ENCODE assay signal across 19 cellular contexts in genomic region chr2:102703305-102703704, GRCh38. TPM values are rescaled to one million over a fixed set of nuclear protein-coding genes. Genes with fewer than 3 reads are reported as not detected.
DNase-seq lines count a peak whose midpoint lies in the region; ATAC-seq and TF ChIP-seq lines count a peak whose summit lies in the region.
"Had no signal": no experiment of that assay in that cellular context is flagged by ENCODE, and none has a peak within 500 bp of the region (broad histone marks: within the 10 kb centered on the region; RNA-seq: fewer than 3 reads in every experiment).

No MANE protein-coding gene starts in this region.

- H3K4me3 Mint-ChIP-seq in glutamatergic neuron (ENCODE audit: unreplicated experiment) = no peak overlapping the region
- H3K4me3 Mint-ChIP-seq: B cell; CD4-positive, CD25-positive, alpha-beta regulatory T cell; CD8-positive, alpha-beta T cell; HFFc6 had no signal

- no peak overlapping the region for H3K27ac Mint-ChIP-seq in glutamatergic neuron (ENCODE audit: unreplicated experiment)
- H3K27ac Mint-ChIP-seq: B cell; CD4-positive, CD25-positive, alpha-beta regulatory T cell; CD8-positive, alpha-beta T cell; HFFc6 had no signal

- no peak for TF ChIP-seq CTCF in OCI-LY3 (IDR thresholded peaks at IDR 0.05; ENCODE audit: low read depth, low read length)
- peak; percentile 9 for TF ChIP-seq CTCF in glutamatergic neuron (IDR thresholded peaks at IDR 0.05; ENCODE audit: partially characterized antibody, unreplicated experiment)

- peak overlapping the region; percentile 30 for H3K4me2 ChIP-seq in OCI-LY3 (ENCODE audit: low read length)
- H3K4me2 ChIP-seq: BLaER1 had no signal

- no peak for ATAC-seq in GM18498 (IDR thresholded peaks at IDR 0.05; ENCODE audit: unreplicated experiment)
- ATAC-seq: CD8-positive, alpha-beta T cell had no signal

- H3K79me2 ChIP-seq in OCI-LY3 (ENCODE audit: low read length) = no peaks in the 10 kb centered on the region

- no peaks in the 10 kb centered on the region for H4K20me1 ChIP-seq in OCI-LY3 (ENCODE audit: insufficient read depth, low read length)
- H4K20me1 ChIP-seq: BLaER1 had no signal

- DNase-seq in NCI-H526 (lab: John Stamatoyannopoulos, UW) (peak; percentile 90 to 94), glutamatergic neuron (no peak), DMS 273 (lab: John Stamatoyannopoulos, UW; ENCODE audit: unreplicated experiment) (no peak), NCI-H2107 treated with DMSO at 0.1 percent for 48 hours (lab: John Stamatoyannopoulos, UW; ENCODE audit: unreplicated experiment) (no peak)
- DNase-seq: CD8-positive, alpha-beta T cell; DMS 273 treated with DMSO at 0.1 percent for 48 hours; DMS79; GDM1; GOT3 had no signal

- no peak overlapping the region for H3K27ac ChIP-seq in OCI-LY3 (ENCODE audit: low read length)
- H3K27ac ChIP-seq: BLaER1, C4-2B had no signal

- H3K27me3 Mint-ChIP-seq in glutamatergic neuron (ENCODE audit: unreplicated experiment) = no peaks in the 10 kb centered on the region
- H3K27me3 Mint-ChIP-seq: CD4-positive, CD25-positive, alpha-beta regulatory T cell had no signal

- peaks cover 2% of the 10 kb centered on the region for H3K9me3 Mint-ChIP-seq in glutamatergic neuron (ENCODE audit: unreplicated experiment)
- H3K9me3 Mint-ChIP-seq: CD8-positive, alpha-beta T cell; HFFc6 had no signal

- H2AFZ ChIP-seq in OCI-LY3 (ENCODE audit: low read depth, low read length) = no peak overlapping the region

- no peaks in the 10 kb centered on the region for H3K27me3 ChIP-seq in OCI-LY3 (ENCODE audit: low read depth, low read length)
- H3K27me3 ChIP-seq: BLaER1 had no signal

- H3K36me3 Mint-ChIP-seq in glutamatergic neuron (ENCODE audit: unreplicated experiment) = no peaks in the 10 kb centered on the region
- H3K36me3 Mint-ChIP-seq: CD4-positive, CD25-positive, alpha-beta regulatory T cell; CD8-positive, alpha-beta T cell had no signal

- H3K4me3 ChIP-seq in OCI-LY3 (ENCODE audit: low read length) = no peak overlapping the region
- H3K4me3 ChIP-seq: BLaER1, GM12878, HAP-1 had no signal

- H3K36me3 ChIP-seq in OCI-LY3 (replicated peaks; ENCODE audit: low read depth, low read length) = no peaks in the 10 kb centered on the region
- H3K36me3 ChIP-seq: BLaER1, HAP-1 had no signal

- no peak overlapping the region for H3K9ac ChIP-seq in OCI-LY3 (ENCODE audit: low read length)
- H3K9ac ChIP-seq: BLaER1 had no signal

- H3K9me3 ChIP-seq in OCI-LY3 (ENCODE audit: insufficient read depth, low read length) = no peaks in the 10 kb centered on the region
- H3K9me3 ChIP-seq: BLaER1, Caco-2, HAP-1 had no signal

- peaks cover 8% of the 10 kb centered on the region for H3K4me1 Mint-ChIP-seq in glutamatergic neuron (ENCODE audit: low read depth, unreplicated experiment)
- H3K4me1 Mint-ChIP-seq: B cell; CD4-positive, CD25-positive, alpha-beta regulatory T cell had no signal

- H3K4me1 ChIP-seq in OCI-LY3 (ENCODE audit: low read length) = peaks cover 17% of the 10 kb centered on the region
- H3K4me1 ChIP-seq: BLaER1, Caco-2, HAP-1 had no signal

RNA-seq across cellular contexts. Expression of gene TMEM182, which starts 58.5 kb away (rescaled TPM):
- total RNA-seq in glutamatergic neuron (ENCODE audit: unreplicated experiment) = 5.8 TPM

Comparison
In these comparisons a context has a peak if more than half of its experiments do, and no peak if none do; other contexts are left out.
1. DNase-seq: peak in NCI-H526 (2 of 2); none in glutamatergic neuron (single experiment), DMS 273 (single experiment) and NCI-H2107 treated with DMSO at 0.1 percent for 48 hours (single experiment).